8 cellular contexts compared by ENCODE assay signal in genomic region chr12:132614861-132615578, GRCh38. TPM values are rescaled to one million over a fixed set of nuclear protein-coding genes. Genes with fewer than 3 reads are reported as not detected.
DNase-seq lines count a peak whose midpoint lies in the region; ATAC-seq and TF ChIP-seq lines count a peak whose summit lies in the region.

No MANE protein-coding gene starts in this region.

- H3K4me1 Mint-ChIP-seq in activated naive CD4-positive, alpha-beta T cell treated with anti-CD3 and anti-CD28 coated beads, Interleukin-2, amount 50 U/mL, for 24 hours, result peaks cover 19% of the 10 kb centered on the region
- H3K4me1 Mint-ChIP-seq in progenitor cell of endocrine pancreas (ENCODE audit: low read depth), result peaks cover 1% of the 10 kb centered on the region

- TF ChIP-seq CTCF in progenitor cell of endocrine pancreas (IDR thresholded peaks at IDR 0.05; ENCODE audit: unreplicated experiment) (peak; percentile 94), vagina (IDR thresholded peaks at IDR 0.05) (peak; percentile 78 to 93 (median 88))

- H3K27ac ChIP-seq in vagina, result no peak overlapping the region

- no peak for TF ChIP-seq POLR2A in vagina (IDR thresholded peaks at IDR 0.05)

- no peak overlapping the region for H3K4me3 ChIP-seq in vagina

- intact Hi-C loops in Right ventricle myocardium superior (cut with DNase I), result loop anchor here (2.0 kb wide), 1 partner anchor 200 kb away; no protein-coding TSS in a partner anchor
- intact Hi-C loops in vagina (cut with DNase I), result loop anchor here (5.0 to 10.0 kb wide), 2 partner anchors 203 to 460 kb away; no protein-coding TSS in a partner anchor

- H3K36me3 ChIP-seq in vagina, result no peaks in the 10 kb centered on the region

- peaks cover 28% of the 10 kb centered on the region for H3K27me3 Mint-ChIP-seq in activated naive CD4-positive, alpha-beta T cell treated with anti-CD3 and anti-CD28 coated beads, Interleukin-2, amount 50 U/mL, for 24 hours
- H3K27me3 Mint-ChIP-seq in progenitor cell of endocrine pancreas, result peaks cover 63% of the 10 kb centered on the region

- ATAC-seq in GM19035 (IDR thresholded peaks at IDR 0.05; ENCODE audit: unreplicated experiment), result peak; percentile 68
- ATAC-seq in Right ventricle myocardium superior (ENCODE audit: poor library complexity), result peak; percentile 96

- in situ Hi-C loops in ACHN (cut with HindIII; ENCODE audit: low pct_ligation_motif_present, low pct_unique_long_range_greater_than_20kb, low sequenced_read_pairs), result loop anchor here (25.0 kb wide), 1 partner anchor 478 kb away; the partner anchor contains the start of genes DDX51 and NOC4L

- peak; percentile 85 for DNase-seq in ACHN
- peak; percentile 73 for DNase-seq in NCI-H1105 (lab: John Stamatoyannopoulos, UW)
- DNase-seq in SKM-1 treated with dmso at 0.1 percent for 144 hours (lab: John Stamatoyannopoulos, UW; ENCODE audit: unreplicated experiment), result peak; percentile 19
- peak; percentile 87 for DNase-seq in Right ventricle myocardium superior
- DNase-seq in progenitor cell of endocrine pancreas (ENCODE audit: low spot score, unreplicated experiment), result peak; percentile 74
- DNase-seq in vagina (ENCODE audit: extremely low spot score in 2 of 2), result no peak

- peaks cover 5% of the 10 kb centered on the region for H3K27me3 ChIP-seq in vagina

- no peak overlapping the region for H3K27ac Mint-ChIP-seq in activated naive CD4-positive, alpha-beta T cell treated with anti-CD3 and anti-CD28 coated beads, Interleukin-2, amount 50 U/mL, for 24 hours
- H3K27ac Mint-ChIP-seq in progenitor cell of endocrine pancreas, result no peak overlapping the region

- peak overlapping the region; percentile 30 for H3K4me3 Mint-ChIP-seq in activated naive CD4-positive, alpha-beta T cell treated with anti-CD3 and anti-CD28 coated beads, Interleukin-2, amount 50 U/mL, for 24 hours
- H3K4me3 Mint-ChIP-seq in progenitor cell of endocrine pancreas (ENCODE audit: low read depth), result no peak overlapping the region

- H3K36me3 Mint-ChIP-seq in activated naive CD4-positive, alpha-beta T cell treated with anti-CD3 and anti-CD28 coated beads, Interleukin-2, amount 50 U/mL, for 24 hours, result peaks cover 3% of the 10 kb centered on the region
- H3K36me3 Mint-ChIP-seq in progenitor cell of endocrine pancreas (ENCODE audit: insufficient read depth), result peaks cover 1% of the 10 kb centered on the region

- peaks cover 17% of the 10 kb centered on the region for H3K4me1 ChIP-seq in vagina

- no peaks in the 10 kb centered on the region for H3K9me3 ChIP-seq in vagina

- no peaks in the 10 kb centered on the region for H3K9me3 Mint-ChIP-seq in activated naive CD4-positive, alpha-beta T cell treated with anti-CD3 and anti-CD28 coated beads, Interleukin-2, amount 50 U/mL, for 24 hours
- peaks cover 3% of the 10 kb centered on the region for H3K9me3 Mint-ChIP-seq in progenitor cell of endocrine pancreas (ENCODE audit: low read depth)

RNA-seq across cellular contexts. Expression of gene P2RX2, which starts 3.6 kb away (rescaled TPM):
- total RNA-seq in Right ventricle myocardium superior (not detected), progenitor cell of endocrine pancreas (0.19 TPM in 1 of 2 replicates, not detected in the other), vagina (not detected)

RNA-seq across cellular contexts. Expression of gene LRCOL1, which starts 4.6 kb away (rescaled TPM):
- not detected for total RNA-seq in Right ventricle myocardium superior
- total RNA-seq in progenitor cell of endocrine pancreas, result not detected in 2 replicates
- total RNA-seq in vagina, result not detected

Comparison
In these comparisons a context has a peak if more than half of its experiments do, and no peak if none do; other contexts are left out.
1. DNase-seq: peak in ACHN (single experiment), NCI-H1105 (single experiment), SKM-1 treated with dmso at 0.1 percent for 144 hours (single experiment), Right ventricle myocardium superior (single experiment) and progenitor cell of endocrine pancreas (single experiment); none in vagina (0 of 2).